In the genomic region with DNA sequence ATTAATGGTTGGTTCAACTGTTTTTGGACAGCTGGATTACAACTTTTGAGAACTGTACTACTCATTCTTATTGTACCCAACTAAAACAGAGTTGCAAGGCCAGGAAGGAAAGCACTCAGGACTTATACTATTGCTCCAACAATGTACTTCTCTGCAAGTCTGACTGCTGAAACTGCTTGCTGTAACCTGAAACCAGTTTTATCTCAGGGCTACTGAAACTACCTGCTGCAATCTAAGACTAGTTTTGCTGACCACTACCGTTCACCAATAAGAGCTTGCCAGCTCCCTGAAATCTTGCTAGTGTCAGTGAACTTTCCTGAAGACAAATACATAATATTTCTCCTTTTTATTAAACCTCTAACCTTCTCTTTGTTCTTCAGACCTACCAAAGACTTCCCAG, we compare ENCODE assay signal across 2 cellular contexts.
TF ChIP-seq lines count a peak whose summit lies in the region.

No MANE protein-coding gene starts in this region.

TF ChIP-seq in GM23338, 12 proteins besides CTCF, POLR2A, EP300 and RAD21 (continued from another document and continues in another):
- TF ChIP-seq, protein P1, sequence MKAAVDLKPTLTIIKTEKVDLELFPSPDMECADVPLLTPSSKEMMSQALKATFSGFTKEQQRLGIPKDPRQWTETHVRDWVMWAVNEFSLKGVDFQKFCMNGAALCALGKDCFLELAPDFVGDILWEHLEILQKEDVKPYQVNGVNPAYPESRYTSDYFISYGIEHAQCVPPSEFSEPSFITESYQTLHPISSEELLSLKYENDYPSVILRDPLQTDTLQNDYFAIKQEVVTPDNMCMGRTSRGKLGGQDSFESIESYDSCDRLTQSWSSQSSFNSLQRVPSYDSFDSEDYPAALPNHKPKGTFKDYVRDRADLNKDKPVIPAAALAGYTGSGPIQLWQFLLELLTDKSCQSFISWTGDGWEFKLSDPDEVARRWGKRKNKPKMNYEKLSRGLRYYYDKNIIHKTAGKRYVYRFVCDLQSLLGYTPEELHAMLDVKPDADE (IDR thresholded peaks at IDR 0.05): no peak
- no peak for TF ChIP-seq STAT1 (IDR thresholded peaks at IDR 0.05; ENCODE audit: unreplicated experiment)
- TF ChIP-seq ZNF114 (CRISPR knock-in tag; IDR thresholded peaks at IDR 0.05): no peak
- TF ChIP-seq JUNB (IDR thresholded peaks at IDR 0.05; ENCODE audit: unreplicated experiment): no peak
- TF ChIP-seq EZH2phosphoT487 (IDR thresholded peaks at IDR 0.05; ENCODE audit: unreplicated experiment): no peak
- no peak for TF ChIP-seq ZNF331 (CRISPR knock-in tag; IDR thresholded peaks at IDR 0.05; ENCODE audit: low read depth)
- TF ChIP-seq NANOG (IDR thresholded peaks at IDR 0.05; ENCODE audit: borderline replicate concordance): no peak
- no peak for TF ChIP-seq EZH2 (IDR thresholded peaks at IDR 0.05; ENCODE audit: low read depth, unreplicated experiment)
- TF ChIP-seq, protein P2, sequence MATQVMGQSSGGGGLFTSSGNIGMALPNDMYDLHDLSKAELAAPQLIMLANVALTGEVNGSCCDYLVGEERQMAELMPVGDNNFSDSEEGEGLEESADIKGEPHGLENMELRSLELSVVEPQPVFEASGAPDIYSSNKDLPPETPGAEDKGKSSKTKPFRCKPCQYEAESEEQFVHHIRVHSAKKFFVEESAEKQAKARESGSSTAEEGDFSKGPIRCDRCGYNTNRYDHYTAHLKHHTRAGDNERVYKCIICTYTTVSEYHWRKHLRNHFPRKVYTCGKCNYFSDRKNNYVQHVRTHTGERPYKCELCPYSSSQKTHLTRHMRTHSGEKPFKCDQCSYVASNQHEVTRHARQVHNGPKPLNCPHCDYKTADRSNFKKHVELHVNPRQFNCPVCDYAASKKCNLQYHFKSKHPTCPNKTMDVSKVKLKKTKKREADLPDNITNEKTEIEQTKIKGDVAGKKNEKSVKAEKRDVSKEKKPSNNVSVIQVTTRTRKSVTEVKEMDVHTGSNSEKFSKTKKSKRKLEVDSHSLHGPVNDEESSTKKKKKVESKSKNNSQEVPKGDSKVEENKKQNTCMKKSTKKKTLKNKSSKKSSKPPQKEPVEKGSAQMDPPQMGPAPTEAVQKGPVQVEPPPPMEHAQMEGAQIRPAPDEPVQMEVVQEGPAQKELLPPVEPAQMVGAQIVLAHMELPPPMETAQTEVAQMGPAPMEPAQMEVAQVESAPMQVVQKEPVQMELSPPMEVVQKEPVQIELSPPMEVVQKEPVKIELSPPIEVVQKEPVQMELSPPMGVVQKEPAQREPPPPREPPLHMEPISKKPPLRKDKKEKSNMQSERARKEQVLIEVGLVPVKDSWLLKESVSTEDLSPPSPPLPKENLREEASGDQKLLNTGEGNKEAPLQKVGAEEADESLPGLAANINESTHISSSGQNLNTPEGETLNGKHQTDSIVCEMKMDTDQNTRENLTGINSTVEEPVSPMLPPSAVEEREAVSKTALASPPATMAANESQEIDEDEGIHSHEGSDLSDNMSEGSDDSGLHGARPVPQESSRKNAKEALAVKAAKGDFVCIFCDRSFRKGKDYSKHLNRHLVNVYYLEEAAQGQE (IDR thresholded peaks at IDR 0.05; ENCODE audit: unreplicated experiment): no peak
- TF ChIP-seq CREB1 (CRISPR knock-in tag; IDR thresholded peaks at IDR 0.05; ENCODE audit: low read depth): no peak

TF ChIP-seq in IMR-90, 13 proteins besides CTCF, POLR2A, EP300 and RAD21 (continued from another document):
- TF ChIP-seq, protein P3, sequence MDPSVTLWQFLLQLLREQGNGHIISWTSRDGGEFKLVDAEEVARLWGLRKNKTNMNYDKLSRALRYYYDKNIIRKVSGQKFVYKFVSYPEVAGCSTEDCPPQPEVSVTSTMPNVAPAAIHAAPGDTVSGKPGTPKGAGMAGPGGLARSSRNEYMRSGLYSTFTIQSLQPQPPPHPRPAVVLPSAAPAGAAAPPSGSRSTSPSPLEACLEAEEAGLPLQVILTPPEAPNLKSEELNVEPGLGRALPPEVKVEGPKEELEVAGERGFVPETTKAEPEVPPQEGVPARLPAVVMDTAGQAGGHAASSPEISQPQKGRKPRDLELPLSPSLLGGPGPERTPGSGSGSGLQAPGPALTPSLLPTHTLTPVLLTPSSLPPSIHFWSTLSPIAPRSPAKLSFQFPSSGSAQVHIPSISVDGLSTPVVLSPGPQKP (IDR thresholded peaks at IDR 0.05; ENCODE audit: borderline replicate concordance, low read depth, low read length): no peak
- TF ChIP-seq MXI1 (IDR thresholded peaks at IDR 0.05; ENCODE audit: borderline replicate concordance, low read depth, low read length): no peak
- TF ChIP-seq MAFK (IDR thresholded peaks at IDR 0.05; ENCODE audit: low read depth, low read length): no peak
- no peak for TF ChIP-seq NFE2L2 (IDR thresholded peaks at IDR 0.05; ENCODE audit: low read depth, low read length)
- no peak for TF ChIP-seq BHLHE40 (IDR thresholded peaks at IDR 0.05; ENCODE audit: low read depth, low read length)
- TF ChIP-seq SMC3 (IDR thresholded peaks at IDR 0.05; ENCODE audit: low read depth, low read length): no peak
- no peak for TF ChIP-seq RCOR1 (IDR thresholded peaks at IDR 0.05; ENCODE audit: insufficient replicate concordance, low read length)
